ENCODE assay signal across 9 cellular contexts in genomic region chr19:5293607-5294089, GRCh38. TPM values are rescaled to one million over a fixed set of nuclear protein-coding genes. Genes with fewer than 3 reads are reported as not detected.
DNase-seq lines count a peak whose midpoint lies in the region; ATAC-seq and TF ChIP-seq lines count a peak whose summit lies in the region.
"Had no signal": no experiment of that assay in that cellular context is flagged by ENCODE, and none has a peak within 500 bp of the region (broad histone marks: within the 10 kb centered on the region; RNA-seq: fewer than 3 reads in every experiment).

No MANE protein-coding gene starts in this region.

- H2AFZ ChIP-seq in smooth muscle cell (ENCODE audit: low read depth): peak overlapping the region; percentile 75

- POLR2A ChIA-PET in AG04449 (lab: Yijun Ruan, JAX): interaction anchor here (0.6 to 1.5 kb wide), 8 partner anchors 11 to 610 kb away, joined by 3 to 7 read pairs (median 3); partner anchors contain the start of gene NDUFA11

- H3K79me2 ChIP-seq in smooth muscle cell (ENCODE audit: low read depth): peaks cover 12% of the 10 kb centered on the region

- peak overlapping the region; percentile 100 for H3K4me2 ChIP-seq in smooth muscle cell

- H3K27ac ChIP-seq in iPS DF 6.9 (ENCODE audit: low read length) (no peak overlapping the region), smooth muscle cell (ENCODE audit: low read depth) (peak overlapping the region; percentile 16)

- H3K9ac ChIP-seq in smooth muscle cell (ENCODE audit: low read depth): peak overlapping the region; percentile 77

- H3K27me3 ChIP-seq in iPS DF 6.9 (ENCODE audit: control insufficient read depth, insufficient read depth, low read length) (no peaks in the 10 kb centered on the region), smooth muscle cell (ENCODE audit: low read depth) (no peaks in the 10 kb centered on the region)
- H3K27me3 ChIP-seq: body of pancreas had no signal

- H3K4me1 ChIP-seq in iPS DF 6.9 (ENCODE audit: control insufficient read depth, insufficient read depth, low read length) (peaks cover 3% of the 10 kb centered on the region), smooth muscle cell (ENCODE audit: low read depth) (peaks cover 16% of the 10 kb centered on the region)

- H3K9me3 ChIP-seq in iPS DF 6.9 (ENCODE audit: control insufficient read depth, insufficient read depth, low read length) (no peaks in the 10 kb centered on the region), smooth muscle cell (replicated peaks; ENCODE audit: low read depth) (no peaks in the 10 kb centered on the region)
- H3K9me3 ChIP-seq: body of pancreas had no signal

- CTCF ChIA-PET in AG04449 (lab: Yijun Ruan, JAX): no interaction called here

- TF ChIP-seq CTCF in AG04449 (IDR thresholded peaks at IDR 0.05; ENCODE audit: insufficient read depth, low read length, missing control alignments) (no peak), HFF-Myc (IDR thresholded peaks at IDR 0.05; ENCODE audit: low read depth, low read length, missing control alignments) (no peak), smooth muscle cell (IDR thresholded peaks at IDR 0.05; ENCODE audit: borderline replicate concordance, insufficient read depth, poor library complexity, severe bottlenecking) (no peak)

- H3K4me3 ChIP-seq in AG04449 (ENCODE audit: low read depth, low read length) (peak overlapping the region; percentile 76), HFF-Myc (replicated peaks; ENCODE audit: low read depth, low read length) (peak overlapping the region; percentile 64), iPS DF 6.9 (ENCODE audit: low read length) (peak overlapping the region; percentile 39; the same call in 1 of the 2 replicates), smooth muscle cell (peak overlapping the region; percentile 91)

- no peak for DNase-seq in AG04449 (ENCODE audit: low read depth, low spot score)
- peak; percentile 46 for DNase-seq in HFF-Myc (ENCODE audit: extremely low read depth, low read depth)
- peak; percentile 33 for DNase-seq in amniotic stem cell (lab: John Stamatoyannopoulos, UW)
- DNase-seq in iPS DF 6.9 (ENCODE audit: low read depth, low spot score): no peak
- peak; percentile 41 for DNase-seq in smooth muscle cell (lab: John Stamatoyannopoulos, UW; ENCODE audit: unreplicated experiment)
- no peak for DNase-seq in OCI-M2 (lab: John Stamatoyannopoulos, UW; ENCODE audit: unreplicated experiment)
- no peak for DNase-seq in H4 (ENCODE audit: low spot score)

- no peaks in the 10 kb centered on the region for H3F3A ChIP-seq in smooth muscle cell (ENCODE audit: low read depth)

- no peak for ATAC-seq in GM18907 (IDR thresholded peaks at IDR 0.05; ENCODE audit: unreplicated experiment)

- WGBS in iPS DF 6.9 (ENCODE audit: insufficient coverage, insufficient read length): no CpG with 5 or more reads among the region's 30 CpGs
- WGBS in smooth muscle cell (ENCODE audit: low lambda C conversion rate): 0% methylated on average over 15 of the region's 30 CpGs

- peaks cover 72% of the 10 kb centered on the region for H4K20me1 ChIP-seq in smooth muscle cell (ENCODE audit: low read depth)

- no peaks in the 10 kb centered on the region for H3K36me3 ChIP-seq in iPS DF 6.9 (ENCODE audit: control insufficient read depth, insufficient read depth, low read length)
- H3K36me3 ChIP-seq in smooth muscle cell (ENCODE audit: low read depth): no peaks in the 10 kb centered on the region

RNA-seq across cellular contexts. Expression of gene PTPRS, which starts 47.0 kb away (rescaled TPM):
- 57.1 and 71.6 TPM in 2 replicates for total RNA-seq in smooth muscle cell
- 24.8 and 30.2 TPM in 2 replicates for polyA plus RNA-seq in smooth muscle cell
- total RNA-seq in H4 (2014; rRNA removed; shearing (Covaris generic)): 47.4 and 63.8 TPM in 2 replicates

Comparison
In these comparisons a context has a peak if more than half of its experiments do, and no peak if none do; other contexts are left out.
1. DNase-seq: peak in HFF-Myc (single experiment), amniotic stem cell (single experiment) and smooth muscle cell (single experiment); none in AG04449 (single experiment), iPS DF 6.9 (single experiment), OCI-M2 (single experiment) and H4 (single experiment).
2. H3K4me3 ChIP-seq: peak in every context shown above with its lines; median percentile 91 in smooth muscle cell; 76 in AG04449; 64 in HFF-Myc; 39 in iPS DF 6.9.